1 cellular context compared by ENCODE assay signal in genomic region chr22:18068381-18068988, GRCh38.
A peak's percentile ranks its signal among the peaks of the same experiment; 100 is the strongest.
TF ChIP-seq lines count a peak whose summit lies in the region.

No MANE protein-coding gene starts in this region.

TF ChIP-seq in HepG2, 621 proteins besides CTCF, POLR2A, EP300 and RAD21:
- peak; percentile 51; the same call in 1 of the 2 replicates for TF ChIP-seq ZNF143 (CRISPR knock-in tag; IDR thresholded peaks at IDR 0.05)
- TF ChIP-seq TBX2 (CRISPR knock-in tag; IDR thresholded peaks at IDR 0.05; ENCODE audit: borderline replicate concordance): no peak
- TF ChIP-seq HDAC2 (CRISPR knock-in tag; IDR thresholded peaks at IDR 0.05): no peak
- no peak for TF ChIP-seq LCORL (IDR thresholded peaks at IDR 0.05)
- TF ChIP-seq LCORL (CRISPR knock-in tag; IDR thresholded peaks at IDR 0.05): no peak
- TF ChIP-seq ZNF317 (CRISPR knock-in tag; IDR thresholded peaks at IDR 0.05): peak; percentile 96
- no peak for TF ChIP-seq ZNF616 (CRISPR knock-in tag; IDR thresholded peaks at IDR 0.05; ENCODE audit: low read depth)
- no peak for TF ChIP-seq NAIF1 (CRISPR knock-in tag; IDR thresholded peaks at IDR 0.05; ENCODE audit: borderline replicate concordance)
- TF ChIP-seq GLI4 (CRISPR knock-in tag; IDR thresholded peaks at IDR 0.05; ENCODE audit: borderline replicate concordance): no peak
- TF ChIP-seq YY1 (IDR thresholded peaks at IDR 0.05; ENCODE audit: insufficient read depth, insufficient replicate concordance, low read depth, low read length): no peak
- TF ChIP-seq SMARCC2 (IDR thresholded peaks at IDR 0.05): no peak
- TF ChIP-seq KLF6 (CRISPR knock-in tag; IDR thresholded peaks at IDR 0.05): no peak
- TF ChIP-seq TCF12 (IDR thresholded peaks at IDR 0.05): no peak
- TF ChIP-seq TCF12 (CRISPR knock-in tag; IDR thresholded peaks at IDR 0.05): no peak
- TF ChIP-seq ZNF646 (CRISPR knock-in tag; IDR thresholded peaks at IDR 0.05): no peak
- TF ChIP-seq PRDM10 (CRISPR knock-in tag; IDR thresholded peaks at IDR 0.05; ENCODE audit: low read depth): no peak
- TF ChIP-seq ZNF678 (CRISPR knock-in tag; IDR thresholded peaks at IDR 0.05): no peak
- no peak for TF ChIP-seq ZNF737 (CRISPR knock-in tag; IDR thresholded peaks at IDR 0.05; ENCODE audit: borderline replicate concordance)
- TF ChIP-seq ZNF33A (CRISPR knock-in tag; IDR thresholded peaks at IDR 0.05; ENCODE audit: borderline replicate concordance): no peak
- no peak for TF ChIP-seq ZNF883 (CRISPR knock-in tag; IDR thresholded peaks at IDR 0.05; ENCODE audit: not compliant biosample characterization)
- TF ChIP-seq ZFP1 (CRISPR knock-in tag; IDR thresholded peaks at IDR 0.05): no peak
- no peak for TF ChIP-seq WIZ (CRISPR knock-in tag; IDR thresholded peaks at IDR 0.05)
- TF ChIP-seq NFIC (IDR thresholded peaks at IDR 0.05; ENCODE audit: low read length): no peak
- TF ChIP-seq HDAC1 (CRISPR knock-in tag; IDR thresholded peaks at IDR 0.05): no peak
- no peak for TF ChIP-seq EEA1 (CRISPR knock-in tag; IDR thresholded peaks at IDR 0.05; ENCODE audit: borderline replicate concordance)
- no peak for TF ChIP-seq ZNF263 (CRISPR knock-in tag; IDR thresholded peaks at IDR 0.05)
- TF ChIP-seq SRF (IDR thresholded peaks at IDR 0.05; ENCODE audit: low read depth, low read length): peak; percentile 89
- TF ChIP-seq ZKSCAN1 (IDR thresholded peaks at IDR 0.05; ENCODE audit: low read length): no peak
- no peak for TF ChIP-seq GMEB2 (CRISPR knock-in tag; IDR thresholded peaks at IDR 0.05; ENCODE audit: low read depth)
- TF ChIP-seq UBTF (CRISPR knock-in tag; IDR thresholded peaks at IDR 0.05): 0 out of 2 replicates have a peak, but pooled peaks have one; percentile 9
- no peak for TF ChIP-seq ZNF34 (CRISPR knock-in tag; IDR thresholded peaks at IDR 0.05; ENCODE audit: borderline replicate concordance)
- peak; percentile 93 for TF ChIP-seq ZNF629 (CRISPR knock-in tag; conservative IDR thresholded peaks at IDR 0.05)
